In the genomic region with DNA sequence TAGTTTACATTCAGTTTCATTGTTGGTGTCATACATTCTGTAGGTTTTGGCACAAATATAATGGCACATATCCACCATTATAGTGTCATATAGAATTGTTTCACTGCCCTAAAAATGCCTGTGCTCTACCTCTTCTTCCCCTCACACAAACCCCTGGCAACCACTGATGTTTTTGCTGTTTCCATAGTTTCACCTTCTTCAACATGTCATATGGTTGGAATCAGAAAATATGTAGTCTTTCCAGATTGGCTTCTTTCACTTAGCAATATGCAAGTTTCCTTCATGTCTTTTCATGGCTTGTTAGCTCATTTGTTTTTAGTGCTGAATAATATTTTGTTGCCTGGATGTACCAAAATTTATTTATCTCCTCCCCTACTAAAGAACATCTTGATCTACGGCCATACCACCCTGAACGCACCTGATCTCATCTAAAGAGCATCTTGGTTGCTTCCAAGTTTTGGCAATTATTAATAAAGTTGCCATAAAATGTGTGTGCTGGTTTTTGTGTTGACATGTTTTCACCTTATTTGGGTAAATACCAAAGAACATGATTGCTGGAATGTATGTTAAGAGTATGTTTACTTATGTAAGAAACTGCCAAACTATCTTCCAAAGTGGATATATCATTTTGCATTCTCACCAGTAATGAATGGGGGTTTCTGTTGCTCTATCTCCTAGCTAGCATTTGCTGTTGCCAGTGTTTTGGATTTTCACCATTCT, we compare ENCODE assay signal across 1 cellular context.
TF ChIP-seq lines count a peak whose summit lies in the region.

No MANE protein-coding gene starts in this region.

TF ChIP-seq in GM23338, 12 proteins besides CTCF, POLR2A, EP300 and RAD21:
- TF ChIP-seq, protein P1, sequence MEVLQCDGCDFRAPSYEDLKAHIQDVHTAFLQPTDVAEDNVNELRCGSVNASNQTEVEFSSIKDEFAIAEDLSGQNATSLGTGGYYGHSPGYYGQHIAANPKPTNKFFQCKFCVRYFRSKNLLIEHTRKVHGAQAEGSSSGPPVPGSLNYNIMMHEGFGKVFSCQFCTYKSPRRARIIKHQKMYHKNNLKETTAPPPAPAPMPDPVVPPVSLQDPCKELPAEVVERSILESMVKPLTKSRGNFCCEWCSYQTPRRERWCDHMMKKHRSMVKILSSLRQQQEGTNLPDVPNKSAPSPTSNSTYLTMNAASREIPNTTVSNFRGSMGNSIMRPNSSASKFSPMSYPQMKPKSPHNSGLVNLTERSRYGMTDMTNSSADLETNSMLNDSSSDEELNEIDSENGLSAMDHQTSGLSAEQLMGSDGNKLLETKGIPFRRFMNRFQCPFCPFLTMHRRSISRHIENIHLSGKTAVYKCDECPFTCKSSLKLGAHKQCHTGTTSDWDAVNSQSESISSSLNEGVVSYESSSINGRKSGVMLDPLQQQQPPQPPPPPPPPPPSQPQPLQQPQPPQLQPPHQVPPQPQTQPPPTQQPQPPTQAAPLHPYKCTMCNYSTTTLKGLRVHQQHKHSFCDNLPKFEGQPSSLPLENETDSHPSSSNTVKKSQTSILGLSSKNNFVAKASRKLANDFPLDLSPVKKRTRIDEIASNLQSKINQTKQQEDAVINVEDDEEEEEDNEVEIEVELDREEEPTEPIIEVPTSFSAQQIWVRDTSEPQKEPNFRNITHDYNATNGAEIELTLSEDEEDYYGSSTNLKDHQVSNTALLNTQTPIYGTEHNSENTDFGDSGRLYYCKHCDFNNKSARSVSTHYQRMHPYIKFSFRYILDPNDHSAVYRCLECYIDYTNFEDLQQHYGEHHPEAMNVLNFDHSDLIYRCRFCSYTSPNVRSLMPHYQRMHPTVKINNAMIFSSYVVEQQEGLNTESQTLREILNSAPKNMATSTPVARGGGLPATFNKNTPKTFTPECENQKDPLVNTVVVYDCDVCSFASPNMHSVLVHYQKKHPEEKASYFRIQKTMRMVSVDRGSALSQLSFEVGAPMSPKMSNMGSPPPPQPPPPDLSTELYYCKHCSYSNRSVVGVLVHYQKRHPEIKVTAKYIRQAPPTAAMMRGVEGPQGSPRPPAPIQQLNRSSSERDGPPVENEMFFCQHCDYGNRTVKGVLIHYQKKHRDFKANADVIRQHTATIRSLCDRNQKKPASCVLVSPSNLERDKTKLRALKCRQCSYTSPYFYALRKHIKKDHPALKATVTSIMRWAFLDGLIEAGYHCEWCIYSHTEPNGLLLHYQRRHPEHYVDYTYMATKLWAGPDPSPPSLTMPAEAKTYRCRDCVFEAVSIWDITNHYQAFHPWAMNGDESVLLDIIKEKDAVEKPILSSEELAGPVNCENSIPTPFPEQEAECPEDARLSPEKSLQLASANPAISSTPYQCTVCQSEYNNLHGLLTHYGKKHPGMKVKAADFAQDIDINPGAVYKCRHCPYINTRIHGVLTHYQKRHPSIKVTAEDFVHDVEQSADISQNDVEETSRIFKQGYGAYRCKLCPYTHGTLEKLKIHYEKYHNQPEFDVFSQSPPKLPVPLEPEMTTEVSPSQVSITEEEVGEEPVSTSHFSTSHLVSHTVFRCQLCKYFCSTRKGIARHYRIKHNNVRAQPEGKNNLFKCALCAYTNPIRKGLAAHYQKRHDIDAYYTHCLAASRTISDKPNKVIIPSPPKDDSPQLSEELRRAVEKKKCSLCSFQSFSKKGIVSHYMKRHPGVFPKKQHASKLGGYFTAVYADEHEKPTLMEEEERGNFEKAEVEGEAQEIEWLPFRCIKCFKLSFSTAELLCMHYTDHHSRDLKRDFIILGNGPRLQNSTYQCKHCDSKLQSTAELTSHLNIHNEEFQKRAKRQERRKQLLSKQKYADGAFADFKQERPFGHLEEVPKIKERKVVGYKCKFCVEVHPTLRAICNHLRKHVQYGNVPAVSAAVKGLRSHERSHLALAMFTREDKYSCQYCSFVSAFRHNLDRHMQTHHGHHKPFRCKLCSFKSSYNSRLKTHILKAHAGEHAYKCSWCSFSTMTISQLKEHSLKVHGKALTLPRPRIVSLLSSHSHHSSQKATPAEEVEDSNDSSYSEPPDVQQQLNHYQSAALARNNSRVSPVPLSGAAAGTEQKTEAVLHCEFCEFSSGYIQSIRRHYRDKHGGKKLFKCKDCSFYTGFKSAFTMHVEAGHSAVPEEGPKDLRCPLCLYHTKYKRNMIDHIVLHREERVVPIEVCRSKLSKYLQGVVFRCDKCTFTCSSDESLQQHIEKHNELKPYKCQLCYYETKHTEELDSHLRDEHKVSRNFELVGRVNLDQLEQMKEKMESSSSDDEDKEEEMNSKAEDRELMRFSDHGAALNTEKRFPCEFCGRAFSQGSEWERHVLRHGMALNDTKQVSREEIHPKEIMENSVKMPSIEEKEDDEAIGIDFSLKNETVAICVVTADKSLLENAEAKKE (CRISPR knock-in tag; IDR thresholded peaks at IDR 0.05) = no peak
- TF ChIP-seq, protein P2, sequence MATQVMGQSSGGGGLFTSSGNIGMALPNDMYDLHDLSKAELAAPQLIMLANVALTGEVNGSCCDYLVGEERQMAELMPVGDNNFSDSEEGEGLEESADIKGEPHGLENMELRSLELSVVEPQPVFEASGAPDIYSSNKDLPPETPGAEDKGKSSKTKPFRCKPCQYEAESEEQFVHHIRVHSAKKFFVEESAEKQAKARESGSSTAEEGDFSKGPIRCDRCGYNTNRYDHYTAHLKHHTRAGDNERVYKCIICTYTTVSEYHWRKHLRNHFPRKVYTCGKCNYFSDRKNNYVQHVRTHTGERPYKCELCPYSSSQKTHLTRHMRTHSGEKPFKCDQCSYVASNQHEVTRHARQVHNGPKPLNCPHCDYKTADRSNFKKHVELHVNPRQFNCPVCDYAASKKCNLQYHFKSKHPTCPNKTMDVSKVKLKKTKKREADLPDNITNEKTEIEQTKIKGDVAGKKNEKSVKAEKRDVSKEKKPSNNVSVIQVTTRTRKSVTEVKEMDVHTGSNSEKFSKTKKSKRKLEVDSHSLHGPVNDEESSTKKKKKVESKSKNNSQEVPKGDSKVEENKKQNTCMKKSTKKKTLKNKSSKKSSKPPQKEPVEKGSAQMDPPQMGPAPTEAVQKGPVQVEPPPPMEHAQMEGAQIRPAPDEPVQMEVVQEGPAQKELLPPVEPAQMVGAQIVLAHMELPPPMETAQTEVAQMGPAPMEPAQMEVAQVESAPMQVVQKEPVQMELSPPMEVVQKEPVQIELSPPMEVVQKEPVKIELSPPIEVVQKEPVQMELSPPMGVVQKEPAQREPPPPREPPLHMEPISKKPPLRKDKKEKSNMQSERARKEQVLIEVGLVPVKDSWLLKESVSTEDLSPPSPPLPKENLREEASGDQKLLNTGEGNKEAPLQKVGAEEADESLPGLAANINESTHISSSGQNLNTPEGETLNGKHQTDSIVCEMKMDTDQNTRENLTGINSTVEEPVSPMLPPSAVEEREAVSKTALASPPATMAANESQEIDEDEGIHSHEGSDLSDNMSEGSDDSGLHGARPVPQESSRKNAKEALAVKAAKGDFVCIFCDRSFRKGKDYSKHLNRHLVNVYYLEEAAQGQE (IDR thresholded peaks at IDR 0.05; ENCODE audit: unreplicated experiment) = no peak
- TF ChIP-seq EZH2 (IDR thresholded peaks at IDR 0.05; ENCODE audit: low read depth, unreplicated experiment) (no peak), STAT1 (IDR thresholded peaks at IDR 0.05; ENCODE audit: unreplicated experiment) (no peak), CREB1 (CRISPR knock-in tag; IDR thresholded peaks at IDR 0.05; ENCODE audit: low read depth) (no peak), EZH2phosphoT487 (IDR thresholded peaks at IDR 0.05; ENCODE audit: unreplicated experiment) (no peak), NANOG (IDR thresholded peaks at IDR 0.05; ENCODE audit: borderline replicate concordance) (no peak), JUNB (IDR thresholded peaks at IDR 0.05; ENCODE audit: unreplicated experiment) (no peak), POLR2AphosphoS5 (IDR thresholded peaks at IDR 0.05; ENCODE audit: low read depth) (no peak), ZNF331 (CRISPR knock-in tag; IDR thresholded peaks at IDR 0.05; ENCODE audit: low read depth) (no peak), ZNF114 (CRISPR knock-in tag; IDR thresholded peaks at IDR 0.05) (no peak)
- TF ChIP-seq, protein P3, sequence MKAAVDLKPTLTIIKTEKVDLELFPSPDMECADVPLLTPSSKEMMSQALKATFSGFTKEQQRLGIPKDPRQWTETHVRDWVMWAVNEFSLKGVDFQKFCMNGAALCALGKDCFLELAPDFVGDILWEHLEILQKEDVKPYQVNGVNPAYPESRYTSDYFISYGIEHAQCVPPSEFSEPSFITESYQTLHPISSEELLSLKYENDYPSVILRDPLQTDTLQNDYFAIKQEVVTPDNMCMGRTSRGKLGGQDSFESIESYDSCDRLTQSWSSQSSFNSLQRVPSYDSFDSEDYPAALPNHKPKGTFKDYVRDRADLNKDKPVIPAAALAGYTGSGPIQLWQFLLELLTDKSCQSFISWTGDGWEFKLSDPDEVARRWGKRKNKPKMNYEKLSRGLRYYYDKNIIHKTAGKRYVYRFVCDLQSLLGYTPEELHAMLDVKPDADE (IDR thresholded peaks at IDR 0.05) = no peak
